ENCODE assay signal across 8 cellular contexts in genomic region chrX:106802063-106802387, GRCh38. TPM values are rescaled to one million over a fixed set of nuclear protein-coding genes. Genes with fewer than 3 reads are reported as not detected.
A peak's percentile ranks its signal among the peaks of the same experiment; 100 is the strongest.
DNase-seq lines count a peak whose midpoint lies in the region; ATAC-seq, FAIRE-seq and TF ChIP-seq lines count a peak whose summit lies in the region.

No MANE protein-coding gene starts in this region.

- no peak overlapping the region for H3K9ac ChIP-seq in K562 (ENCODE audit: insufficient read depth in 1 of 2, low read depth in 2 of 2, low read length in 2 of 2)
- 0 out of 2 replicates have a peak overlapping the region, but pooled peaks have one; percentile 34 for H3K9ac ChIP-seq in HepG2 (ENCODE audit: insufficient read depth, low read depth, low read length)

- H3K9me1 ChIP-seq in K562 (ENCODE audit: control insufficient read depth, insufficient read depth, low read length) = no peaks in the 10 kb centered on the region

- H2AFZ ChIP-seq in K562 (ENCODE audit: low read depth, low read length) = peak overlapping the region; percentile 76
- peak overlapping the region; percentile 56 for H2AFZ ChIP-seq in HepG2 (ENCODE audit: low read length)

- POLR2A ChIA-PET in K562 (lab: Yijun Ruan, JAX) = no interaction called here
- POLR2A ChIA-PET in HepG2 (lab: Yijun Ruan, JAX) = interaction anchor here (1.2 kb wide), 2 partner anchors 21 to 109 kb away, joined by 3 read pairs; no protein-coding TSS in a partner anchor

- BruUV-seq in K562 (replicated peaks; lab: Mats Ljungman, UMichigan) (no TSS peak), HepG2 (replicated peaks; lab: Mats Ljungman, UMichigan) (no TSS peak)

- H4K20me1 ChIP-seq in K562 (replicated peaks; ENCODE audit: control insufficient read depth, insufficient read depth, low read length) (no peaks in the 10 kb centered on the region), HepG2 (ENCODE audit: insufficient read depth, low read length) (no peaks in the 10 kb centered on the region)

- H3K9me3 ChIP-seq in K562 (replicated peaks; ENCODE audit: control insufficient read depth, insufficient read depth, low read depth, low read length) (no peaks in the 10 kb centered on the region), HepG2 (ENCODE audit: low read length) (no peaks in the 10 kb centered on the region), upper lobe of right lung (no peaks in the 10 kb centered on the region)

- TF ChIP-seq RAD21 in K562 (CRISPR knock-in tag; conservative IDR thresholded peaks at IDR 0.05 in 1 of 2, IDR thresholded peaks at IDR 0.05 in 1 of 2) (no peak), HepG2 (CRISPR knock-in tag; IDR thresholded peaks at IDR 0.05) (no peak)

- H3K27ac ChIP-seq in K562 (ENCODE audit: extremely low read depth, low read depth, low read length) (no peak overlapping the region), HepG2 (ENCODE audit: extremely low read length, insufficient read depth, low read length) (no peak overlapping the region), upper lobe of right lung (peak overlapping the region; percentile 36)

- peak overlapping the region; percentile 69 for H3K4me2 ChIP-seq in K562 (ENCODE audit: insufficient read depth, low read length)
- peak overlapping the region; percentile 74 for H3K4me2 ChIP-seq in HepG2 (ENCODE audit: low read depth, low read length)

- TF ChIP-seq CTCF in K562 (IDR thresholded peaks at IDR 0.05 in 2 of 3, conservative IDR thresholded peaks at IDR 0.05 in 1 of 3; ENCODE audit: insufficient read depth in 2 of 3, low read depth in 1 of 3, low read length in 3 of 3) (no peak), HepG2 (CRISPR knock-in tag; IDR thresholded peaks at IDR 0.05) (no peak), upper lobe of right lung (IDR thresholded peaks at IDR 0.05) (no peak)

- intact Hi-C loops in K562 (cut with micrococcal nuclease) (no loop called here), HepG2 (cut with micrococcal nuclease; ENCODE audit: unreplicated experiment) (no loop called here), upper lobe of right lung (cut with DNase I) (no loop called here)

- FAIRE-seq in K562 (lab: Jason Lieb, UNC) (no peak), HepG2 (lab: Jason Lieb, UNC) (no peak)

- no peak for TF ChIP-seq POLR2A in K562 (conservative IDR thresholded peaks at IDR 0.05)
- TF ChIP-seq POLR2A in HepG2 (IDR thresholded peaks at IDR 0.05; ENCODE audit: insufficient read depth in 1 of 2, low read depth in 2 of 2, low read length in 2 of 2) = no peak

- H3K27me3 ChIP-seq in K562 (ENCODE audit: control insufficient read depth in 2 of 2, insufficient read depth in 2 of 2, low read length in 2 of 2) = peaks cover 0 to 6% of the 10 kb centered on the region in 2 experiments; a peak in 2 of 5 replicates
- H3K27me3 ChIP-seq in HepG2 (ENCODE audit: control insufficient read depth in 1 of 2, insufficient read depth in 2 of 2, low read length in 2 of 2) = no peaks in the 10 kb centered on the region
- no peaks in the 10 kb centered on the region for H3K27me3 ChIP-seq in upper lobe of right lung

- ATAC-seq in GM18519 (IDR thresholded peaks at IDR 0.05; ENCODE audit: low FRiP score, unreplicated experiment) (peak; percentile 40), HG02938 (IDR thresholded peaks at IDR 0.05; ENCODE audit: unreplicated experiment) (peak; percentile 2), K562 (peak; percentile 44; the same call in 2 of the 3 replicates), HepG2 (peak; percentile 20), upper lobe of right lung (peak; percentile 12)

- no peaks in the 10 kb centered on the region for H3K36me3 ChIP-seq in K562 (ENCODE audit: control insufficient read depth, insufficient read depth, low read length)
- no peaks in the 10 kb centered on the region for H3K36me3 ChIP-seq in HepG2 (replicated peaks in 1 of 2; ENCODE audit: control insufficient read depth in 1 of 2, insufficient read depth in 2 of 2, low read length in 2 of 2)
- no peaks in the 10 kb centered on the region for H3K36me3 ChIP-seq in upper lobe of right lung

- H3K4me3 ChIP-seq in K562 (peak overlapping the region; percentile 31; the same call in 1 of the 2 replicates), HepG2 (replicated peaks in 1 of 3; ENCODE audit: insufficient read depth in 1 of 3, low read depth in 2 of 3, low read length in 3 of 3) (peak overlapping the region; percentile 52 to 80 (median 74); a peak in 4 of 6 replicates), upper lobe of right lung (peak overlapping the region; percentile 62)

- DNase-seq in K562 (ENCODE audit: extremely low read depth in 1 of 4, low spot score in 3 of 4) = no peak
- DNase-seq in HepG2 (ENCODE audit: low spot score) = peak; percentile 3
- no peak for DNase-seq in upper lobe of right lung
- no peak for DNase-seq in NCI-H2196 (lab: John Stamatoyannopoulos, UW; ENCODE audit: unreplicated experiment)
- no peak for DNase-seq in cerebellar cortex (ENCODE audit: low spot score)
- DNase-seq in G401 (ENCODE audit: low spot score) = no peak

- no peaks in the 10 kb centered on the region for H3K4me1 ChIP-seq in K562 (replicated peaks in 1 of 2; ENCODE audit: control insufficient read depth in 2 of 2, insufficient read depth in 2 of 2, low read length in 2 of 2)
- H3K4me1 ChIP-seq in HepG2 (ENCODE audit: insufficient read depth, low read length) = peaks cover 41% of the 10 kb centered on the region
- H3K4me1 ChIP-seq in upper lobe of right lung = no peaks in the 10 kb centered on the region

- H3K79me2 ChIP-seq in K562 (ENCODE audit: control insufficient read depth, insufficient read depth, low read length) (no peaks in the 10 kb centered on the region), HepG2 (ENCODE audit: insufficient read depth, low read length) (peaks cover 4% of the 10 kb centered on the region)

- CTCF ChIA-PET in K562 (lab: Yijun Ruan, JAX; ENCODE audit: low intra/inter-chr PET ratio) = no interaction called here
- CTCF ChIA-PET in HepG2 (lab: Yijun Ruan, JAX; ENCODE audit: low intra/inter-chr PET ratio, low total read pairs) = no interaction called here

- in situ Hi-C loops in K562 (cut with MboI) = no loop called here
- in situ Hi-C loops in HepG2 (cut with HindIII; ENCODE audit: extremely low pct_ligation_motif_present, low pct_unique_long_range_greater_than_20kb) = no loop called here
- in situ Hi-C loops in G401 (cut with HindIII; ENCODE audit: low sequenced_read_pairs) = no loop called here

- TF ChIP-seq EP300 in K562 (IDR thresholded peaks at IDR 0.05; ENCODE audit: low read length) (no peak), HepG2 (IDR thresholded peaks at IDR 0.05; ENCODE audit: low read depth in 2 of 2, low read length in 2 of 2) (no peak), HepG2 (CRISPR knock-in tag; IDR thresholded peaks at IDR 0.05; ENCODE audit: borderline replicate concordance) (no peak)

- WGBS in K562 (ENCODE audit: insufficient coverage, low coverage, missing lambda C conversion rate) = 0% methylated on average over 11 of the region's 11 CpGs
- WGBS in HepG2 (ENCODE audit: low lambda C conversion rate) = 59% methylated on average over 3 of the region's 11 CpGs

TF ChIP-seq in K562, 482 proteins besides CTCF, POLR2A, EP300 and RAD21 (continues in another document):
- TF ChIP-seq ELF1 (tag; IDR thresholded peaks at IDR 0.05) = peak; percentile 56

TF ChIP-seq in HepG2, 621 proteins besides CTCF, POLR2A, EP300 and RAD21 (continues in another document):
- TF ChIP-seq RELA (CRISPR knock-in tag; IDR thresholded peaks at IDR 0.05) = no peak

RNA-seq across cellular contexts. Expression of gene TBC1D8B, which starts 0.4 kb away (rescaled TPM):
- total RNA-seq in K562 (2011; cell fraction: chromatin; rRNA removed; ENCODE audit: low replicate concordance) = 0.05 and 0.55 TPM in 2 replicates
- 0.53 TPM in 1 of 2 replicates, not detected in the other for total RNA-seq in K562 (2011; cell fraction: nucleolus; rRNA removed)
- 0.15 and 0.31 TPM in 2 replicates for total RNA-seq in K562 (2011; cell fraction: nucleoplasm; rRNA removed)
- total RNA-seq in K562 (2014; rRNA removed) (0.08 TPM in 1 of 2 replicates, not detected in the other), K562 (2014; rRNA removed; fragmentation: Illumina TruSeq; extraction: Trizol) (0.10 and 0.18 TPM in 2 replicates), K562 (2015; rRNA removed; fragmentation: Illumina TruSeq; extraction: Trizol) (0.07 and 0.11 TPM in 2 replicates), K562 (2021) (0.07 and 0.16 TPM in 2 replicates), HepG2 (2016; rRNA removed; fragmentation: Illumina TruSeq; extraction: Trizol) (7.2 and 11.6 TPM in 2 replicates), upper lobe of right lung (8.4 TPM)
- polyA plus RNA-seq in K562 (2011; rRNA removed) (0.13 TPM in 1 of 2 replicates, not detected in the other), K562 (2014; fragmentation: Illumina TruSeq; extraction: Trizol) (0.19 and 0.36 TPM in 2 replicates), K562 (2014; fragmentation: Nextera tagmentation; extraction: Ambion mirVana) (under 1 TPM; 0.04 to 0.08 TPM), K562 (2014; rRNA removed) (0.12 and 0.30 TPM in 2 replicates), HepG2 (2011; rRNA removed) (4.0 and 6.2 TPM in 2 replicates)
- polyA plus RNA-seq in K562 (2011; cell fraction: cytosol; rRNA removed) = 0.01 TPM in 1 of 2 replicates, not detected in the other
- polyA plus RNA-seq in K562 (2011; cell fraction: nucleus; rRNA removed) = 0.03 TPM in 1 of 2 replicates, not detected in the other
- polyA plus RNA-seq in K562 (2012) = 0.26 and 0.66 TPM in 2 replicates
- 0.11 and 0.21 TPM in 2 replicates for polyA minus RNA-seq in K562 (2011; rRNA and poly(A)+ RNA removed)
- not detected in 2 replicates for polyA minus RNA-seq in K562 (2011; cell fraction: cytosol; rRNA and poly(A)+ RNA removed)
- not detected in 2 replicates for polyA minus RNA-seq in K562 (2011; cell fraction: nucleus; rRNA and poly(A)+ RNA removed)
- 0.71 and 1.1 TPM in 2 replicates for total RNA-seq in HepG2 (2016; cell fraction: cytosol; rRNA removed; fragmentation: Illumina TruSeq; extraction: Trizol; ENCODE audit: low read depth)
- 6.7 and 11.4 TPM in 2 replicates for total RNA-seq in HepG2 (2016; cell fraction: insoluble cytoplasmic fraction; rRNA removed; fragmentation: Illumina TruSeq; extraction: Trizol)
- 1.8 and 2.3 TPM in 2 replicates for total RNA-seq in HepG2 (2016; cell fraction: membrane; rRNA removed; fragmentation: Illumina TruSeq; extraction: Trizol)
- 10.4 and 10.7 TPM in 2 replicates for total RNA-seq in HepG2 (2016; cell fraction: nucleus; rRNA removed; fragmentation: Illumina TruSeq; extraction: Trizol)
- polyA plus RNA-seq in HepG2 (2011; cell fraction: cytosol; rRNA removed) = 1.7 and 3.1 TPM in 2 replicates
- 2.1 and 3.1 TPM in 2 replicates for polyA plus RNA-seq in HepG2 (2011; cell fraction: nucleus; rRNA removed)
- polyA plus RNA-seq in HepG2 (2012) = 4.7 and 5.9 TPM in 2 replicates
- 0.18 and 0.25 TPM in 2 replicates for polyA plus RNA-seq in HepG2 (2016; cell fraction: cytosol; fragmentation: Illumina TruSeq; extraction: Trizol; ENCODE audit: low read depth)
- polyA plus RNA-seq in HepG2 (2016; cell fraction: insoluble cytoplasmic fraction; fragmentation: Illumina TruSeq; extraction: Trizol; ENCODE audit: low read depth) = 8.1 TPM in 2 replicates
- 0.56 and 0.88 TPM in 2 replicates for polyA plus RNA-seq in HepG2 (2016; cell fraction: membrane; fragmentation: Illumina TruSeq; extraction: Trizol; ENCODE audit: low read depth)
- polyA plus RNA-seq in HepG2 (2016; cell fraction: nucleus; fragmentation: Illumina TruSeq; extraction: Trizol; ENCODE audit: insufficient read depth, low read depth) = 9.5 and 10.3 TPM in 2 replicates
- 0.05 and 3.7 TPM in 2 replicates for polyA minus RNA-seq in HepG2 (2011; rRNA and poly(A)+ RNA removed; ENCODE audit: low replicate concordance)
- polyA minus RNA-seq in HepG2 (2011; cell fraction: cytosol; rRNA and poly(A)+ RNA removed) = 5.5 and 6.3 TPM in 2 replicates
- polyA minus RNA-seq in HepG2 (2011; cell fraction: nucleus; rRNA and poly(A)+ RNA removed) = 13.8 and 14.2 TPM in 2 replicates
- 0.03 TPM in 1 of 2 replicates, not detected in the other for total RNA-seq in G401 (2014; rRNA removed; shearing (Covaris generic))
